In the genomic region with DNA sequence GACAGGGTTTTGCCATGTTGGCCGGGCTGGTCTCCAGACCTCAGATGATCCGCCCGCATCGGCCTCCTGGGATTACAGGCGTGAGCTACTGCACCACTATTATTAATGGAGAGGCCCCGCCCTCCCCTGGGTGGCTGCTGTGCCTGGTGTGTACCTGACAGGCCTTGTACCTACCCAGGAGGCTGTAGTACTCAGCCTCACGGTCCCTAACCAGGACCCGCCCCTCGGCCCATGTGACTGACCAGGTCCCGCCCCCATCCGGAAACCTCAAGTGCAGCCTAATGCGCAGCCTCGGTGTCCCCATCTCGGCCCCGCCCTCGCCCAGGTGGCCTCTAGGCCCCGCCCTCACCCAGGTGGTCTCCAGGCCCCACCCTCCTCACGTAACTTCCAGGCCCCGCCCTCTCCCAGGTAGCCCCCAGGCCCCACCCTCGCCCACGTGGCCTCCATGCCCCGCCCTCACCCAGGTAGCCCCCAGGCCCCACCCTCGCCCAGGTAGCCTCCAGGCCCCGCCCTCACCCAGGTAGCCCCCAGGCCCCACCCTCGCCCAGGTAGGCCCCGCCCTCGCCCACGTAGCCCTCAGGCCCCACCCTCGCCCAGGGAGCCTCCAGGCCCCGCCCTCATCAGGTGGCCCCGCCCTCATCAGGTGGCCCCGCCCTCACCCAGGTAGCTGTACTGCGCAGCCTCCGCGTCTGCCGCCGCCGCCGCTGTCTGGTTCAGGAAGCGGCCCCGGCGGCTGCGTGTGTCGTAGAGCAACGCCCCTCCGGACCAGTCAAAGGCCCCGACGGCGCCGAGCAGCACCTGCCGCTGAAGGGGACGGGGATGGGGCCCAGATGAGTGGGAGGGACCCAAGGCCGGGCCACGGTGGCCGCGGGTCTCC, we compare ENCODE assay signal across 10 cellular contexts. TPM values are rescaled to one million over a fixed set of nuclear protein-coding genes. Genes with fewer than 3 reads are reported as not detected.
DNase-seq lines count a peak whose midpoint lies in the region; ATAC-seq and TF ChIP-seq lines count a peak whose summit lies in the region.
"Had no signal": no experiment of that assay in that cellular context is flagged by ENCODE, and none has a peak within 500 bp of the region (broad histone marks: within the 10 kb centered on the region; RNA-seq: fewer than 3 reads in every experiment).

No MANE protein-coding gene starts in this region.

- H3K27ac ChIP-seq in mammary epithelial cell (ENCODE audit: insufficient read depth, low read depth, low read length) (peak overlapping the region; percentile 15), mesodermal cell (ENCODE audit: low read depth, low read length, severe bottlenecking) (no peak overlapping the region)
- H3K27ac ChIP-seq: thoracic aorta had no signal

- peak overlapping the region; percentile 64 for H3K4me3 Mint-ChIP-seq in T-helper 17 cell
- peak overlapping the region; percentile 71 to 77 for H3K4me3 Mint-ChIP-seq in stimulated activated naive B cell treated with anti-CD40 and anti-IgM and Interleukin-4, amounts not matched to agents 10 μg/mL and 1 μg/mL and 100 μg/mL, for 72 hours
- H3K4me3 Mint-ChIP-seq: T-helper 1 cell treated with Interleukin-12 subunit alpha and Interleukin-12 subunit beta and Interleukin-4 antibody, amounts not matched to agents 30 μg/mL and 1 μg/mL, for 36 hours had no signal

- H3K36me3 ChIP-seq in mammary epithelial cell (ENCODE audit: insufficient read depth, low read length) = no peaks in the 10 kb centered on the region
- H3K36me3 ChIP-seq in mesodermal cell (ENCODE audit: control insufficient read depth, insufficient read depth, low read length) = no peaks in the 10 kb centered on the region
- H3K36me3 ChIP-seq: thoracic aorta had no signal

- DNase-seq in NK-92 (lab: John Stamatoyannopoulos, UW; ENCODE audit: unreplicated experiment) (peak; percentile 20), T-helper 17 cell (peak; percentile 72 to 80 (median 79)), mammary epithelial cell (peak; percentile 96)
- no peak for DNase-seq in NK-92 treated with Interleukin-12 subunit alpha and Interleukin-12 subunit beta, amount 100 ng/mL, for 24 hours (lab: John Stamatoyannopoulos, UW)
- DNase-seq in stimulated activated naive B cell treated with anti-CD40 and anti-IgM and Interleukin-4, amounts not matched to agents 10 μg/mL and 1 μg/mL and 100 μg/mL, for 72 hours = peak; percentile 63

- peaks cover 23% of the 10 kb centered on the region for H3K4me1 Mint-ChIP-seq in T-helper 17 cell
- H3K4me1 Mint-ChIP-seq in stimulated activated naive B cell treated with anti-CD40 and anti-IgM and Interleukin-4, amounts not matched to agents 10 μg/mL and 1 μg/mL and 100 μg/mL, for 72 hours = peaks cover 0 to 13% of the 10 kb centered on the region in 2 donors

- H3K4me3 ChIP-seq in mammary epithelial cell (replicated peaks in 1 of 3; ENCODE audit: insufficient read depth in 1 of 3, low read depth in 2 of 3, low read length in 3 of 3) (peak overlapping the region; percentile 61 to 89 (median 80)), mesodermal cell (ENCODE audit: extremely low read depth, insufficient read depth, low read length, poor library complexity, severe bottlenecking) (peak overlapping the region; percentile 5)
- H3K4me3 ChIP-seq: thoracic aorta had no signal

- no peaks in the 10 kb centered on the region for H3K9me3 ChIP-seq in T-helper 17 cell (ENCODE audit: control insufficient read depth, low read length, poor library complexity, severe bottlenecking)
- no peaks in the 10 kb centered on the region for H3K9me3 ChIP-seq in mammary epithelial cell (replicated peaks; ENCODE audit: insufficient read depth, low read length)
- H3K9me3 ChIP-seq in mesodermal cell (ENCODE audit: control insufficient read depth, low read length) = peaks cover 3% of the 10 kb centered on the region

- intact Hi-C loops in mammary epithelial cell (cut with micrococcal nuclease) = loop anchor here (5.0 kb wide), 1 partner anchor 53 kb away; no protein-coding TSS in a partner anchor

- H3K27me3 ChIP-seq in mammary epithelial cell (ENCODE audit: insufficient read depth, low read length) = no peaks in the 10 kb centered on the region

- peak; percentile 91 for ATAC-seq in T-helper 17 cell
- ATAC-seq in stimulated activated naive B cell treated with anti-CD40 and anti-IgM and Interleukin-4, amounts not matched to agents 10 μg/mL and 1 μg/mL and 100 μg/mL, for 72 hours (replicated peaks) = peak; percentile 90 to 95
- no peak for ATAC-seq in GM19455 (IDR thresholded peaks at IDR 0.05; ENCODE audit: unreplicated experiment)
- no peak for ATAC-seq in GM19467 (IDR thresholded peaks at IDR 0.05; ENCODE audit: unreplicated experiment)

- peaks cover 2% of the 10 kb centered on the region in 2 donors for H3K9me3 Mint-ChIP-seq in stimulated activated naive B cell treated with anti-CD40 and anti-IgM and Interleukin-4, amounts not matched to agents 10 μg/mL and 1 μg/mL and 100 μg/mL, for 72 hours

- H3K4me2 ChIP-seq in mammary epithelial cell (ENCODE audit: insufficient read depth, low read depth, low read length) = peak overlapping the region; percentile 97

- no TSS peak for BruUV-seq in mammary epithelial cell (replicated peaks; lab: Mats Ljungman, UMichigan)

- CTCF ChIA-PET in mammary epithelial cell (lab: Charles Lee; ENCODE audit: low non-redundant PET) = interaction anchor here (0.5 to 0.7 kb wide), 4 partner anchors 17 to 1402 kb away, joined by 3 to 16 read pairs (median 4); no protein-coding TSS in a partner anchor

- H3K9ac ChIP-seq in mammary epithelial cell (ENCODE audit: insufficient read depth, low read length) = peak overlapping the region; percentile 9

- H3K4me1 ChIP-seq in mammary epithelial cell (ENCODE audit: insufficient read depth, low read length) (peaks cover 9% of the 10 kb centered on the region), mesodermal cell (ENCODE audit: control insufficient read depth, insufficient read depth, low read length, poor library complexity, severe bottlenecking) (no peaks in the 10 kb centered on the region)

- no peaks in the 10 kb centered on the region for H4K20me1 ChIP-seq in mammary epithelial cell (ENCODE audit: insufficient read depth, low read length)

- no peaks in the 10 kb centered on the region for H3K79me2 ChIP-seq in mammary epithelial cell (ENCODE audit: insufficient read depth, low read length)

- in situ Hi-C loops in mammary epithelial cell (cut with MboI; ENCODE audit: low sequenced_read_pairs in 2 of 2) = no loop called here

- no peak for TF ChIP-seq CTCF in mammary epithelial cell (conservative IDR thresholded peaks at IDR 0.05 in 1 of 2, IDR thresholded peaks at IDR 0.05 in 1 of 2; ENCODE audit: extremely low read depth in 1 of 2, insufficient read depth in 1 of 2, low read depth in 1 of 2, low read length in 2 of 2)

- H3K27me3 Mint-ChIP-seq in T-helper 17 cell = no peaks in the 10 kb centered on the region
- H3K27me3 Mint-ChIP-seq in stimulated activated naive B cell treated with anti-CD40 and anti-IgM and Interleukin-4, amounts not matched to agents 10 μg/mL and 1 μg/mL and 100 μg/mL, for 72 hours = peaks cover 0 to 7% of the 10 kb centered on the region in 2 donors

- no peak overlapping the region for H3K27ac Mint-ChIP-seq in T-helper 17 cell
- H3K27ac Mint-ChIP-seq in stimulated activated naive B cell treated with anti-CD40 and anti-IgM and Interleukin-4, amounts not matched to agents 10 μg/mL and 1 μg/mL and 100 μg/mL, for 72 hours = peak overlapping the region; percentile 51

- no peaks in the 10 kb centered on the region for H3K36me3 Mint-ChIP-seq in T-helper 17 cell (ENCODE audit: low read depth)
- peaks cover 2 to 5% of the 10 kb centered on the region in 2 donors for H3K36me3 Mint-ChIP-seq in stimulated activated naive B cell treated with anti-CD40 and anti-IgM and Interleukin-4, amounts not matched to agents 10 μg/mL and 1 μg/mL and 100 μg/mL, for 72 hours

- WGBS in mammary epithelial cell (ENCODE audit: low coverage, missing lambda C conversion rate) = 1% methylated on average over 27 of the region's 56 CpGs
- 24 to 37% methylated on average over 29 to 33 of the region's 56 CpGs for WGBS in mesodermal cell (ENCODE audit: insufficient coverage in 2 of 2), 2 experiments

- dilution Hi-C loops in mammary epithelial cell (cut with HindIII; ENCODE audit: low sequenced_read_pairs) = no loop called here

- peak overlapping the region; percentile 99 for H2AFZ ChIP-seq in mammary epithelial cell (ENCODE audit: low read depth, low read length)

RNA-seq across cellular contexts. Expression of gene HASPIN, which starts 31.0 kb away (rescaled TPM):
- total RNA-seq in T-helper 17 cell (under 1 TPM; 0.22 to 0.31 TPM), mammary epithelial cell (1 to 10 TPM; 2.0 to 8.9 TPM)
- polyA plus RNA-seq in mammary epithelial cell = 7.6 TPM
- 15.6 TPM for polyA minus RNA-seq in mammary epithelial cell
- 9.0 TPM for polyA plus RNA-seq in mesodermal cell (2013, experiment 1 of 2)
- 8.5 TPM for polyA plus RNA-seq in mesodermal cell (2013, experiment 2 of 2)

RNA-seq across cellular contexts. Expression of gene ITGAE, which starts 46.3 kb away (rescaled TPM):
- total RNA-seq in T-helper 17 cell (10 to 100 TPM; 10.2 to 14.3 TPM), mammary epithelial cell (10 to 100 TPM in 1 of 2 donors, 1 to 10 TPM in 1; 5.7 to 21.3 TPM)
- 51.9 TPM for polyA plus RNA-seq in mammary epithelial cell
- polyA minus RNA-seq in mammary epithelial cell = 11.6 TPM
- 45.7 TPM for polyA plus RNA-seq in mesodermal cell (2013, experiment 1 of 2)
- 39.8 TPM for polyA plus RNA-seq in mesodermal cell (2013, experiment 2 of 2)

RNA-seq across cellular contexts. Expression of gene P2RX5, which starts 58.7 kb away (rescaled TPM):
- total RNA-seq in T-helper 17 cell (10 to 100 TPM; 21.8 to 34.2 TPM), mammary epithelial cell (1 to 10 TPM; 3.0 to 4.5 TPM)
- 4.7 TPM for polyA plus RNA-seq in mammary epithelial cell
- 1.7 TPM for polyA minus RNA-seq in mammary epithelial cell
- polyA plus RNA-seq in mesodermal cell (2013, experiment 1 of 2) = 0.74 TPM
- 0.56 TPM for polyA plus RNA-seq in mesodermal cell (2013, experiment 2 of 2)

Comparison
In these comparisons a context has a peak if more than half of its experiments do, and no peak if none do; other contexts are left out.
1. ATAC-seq: peak in T-helper 17 cell (single experiment) and stimulated activated naive B cell treated with anti-CD40 and anti-IgM and Interleukin-4, amounts not matched to agents 10 μg/mL and 1 μg/mL and 100 μg/mL, for 72 hours (2 of 2); none in GM19455 (single experiment) and GM19467 (single experiment).
2. RNA of gene P2RX5, which starts 58.7 kb away (total RNA-seq): 21.8 to 34.2 TPM in T-helper 17 cell; 3.0 to 4.5 TPM in mammary epithelial cell; every median in the first group is over 4 times any median in the second.